Comparison of ENCODE assay signal across 9 cellular contexts in genomic region chr2:64311948-64312621, GRCh38.
DNase-seq lines count a peak whose midpoint lies in the region; ATAC-seq and TF ChIP-seq lines count a peak whose summit lies in the region.
"Had no signal": no experiment of that assay in that cellular context is flagged by ENCODE, and none has a peak within 500 bp of the region (broad histone marks: within the 10 kb centered on the region; RNA-seq: fewer than 3 reads in every experiment).

No MANE protein-coding gene starts in this region.

- intact Hi-C loops in MCF 10A (cut with micrococcal nuclease) = loop anchor here (1.0 to 5.0 kb wide), 3 partner anchors 100 to 263 kb away; partner anchors contain the start of gene PELI1

- CTCF ChIA-PET in MCF 10A (lab: Yijun Ruan, JAX) = interaction anchor here (0.6 to 6.2 kb wide), 39 partner anchors 10 to 621 kb away, joined by 3 to 66 read pairs (median 4); no protein-coding TSS in a partner anchor

- no peaks in the 10 kb centered on the region for H3K27me3 Mint-ChIP-seq in MCF 10A (ENCODE audit: insufficient read depth, unreplicated experiment)

- peak overlapping the region; percentile 39 for H3K27ac Mint-ChIP-seq in MCF 10A (ENCODE audit: low read depth, unreplicated experiment)

- peak; percentile 56 for TF ChIP-seq CTCF in MCF 10A (IDR thresholded peaks at IDR 0.05; ENCODE audit: unreplicated experiment)

- no peaks in the 10 kb centered on the region for H3K36me3 Mint-ChIP-seq in MCF 10A (ENCODE audit: insufficient read depth, unreplicated experiment)

- no peaks in the 10 kb centered on the region for H3K36me3 ChIP-seq in skeletal muscle tissue (ENCODE audit: control insufficient read depth in 3 of 3, insufficient read depth in 3 of 3, low read length in 3 of 3)
- H3K36me3 ChIP-seq: neutrophil had no signal

- POLR2A ChIA-PET in MCF 10A (lab: Yijun Ruan, JAX) = interaction anchor here (0.6 to 2.7 kb wide), 23 partner anchors 11 to 468 kb away, joined by 3 to 19 read pairs (median 4); no protein-coding TSS in a partner anchor

- H3K27ac ChIP-seq in skeletal muscle tissue (ENCODE audit: low read depth, low read length) = peak overlapping the region; percentile 39
- H3K27ac ChIP-seq: neutrophil had no signal

- no peaks in the 10 kb centered on the region for H3K9me3 ChIP-seq in skeletal muscle tissue (ENCODE audit: control insufficient read depth in 3 of 3, low read length in 3 of 3)
- H3K9me3 ChIP-seq: neutrophil had no signal

- H3K4me1 ChIP-seq in skeletal muscle tissue (ENCODE audit: control insufficient read depth in 3 of 3, insufficient read depth in 3 of 3, low read length in 3 of 3) = peaks cover 10 to 13% (median 11%) of the 10 kb centered on the region in 3 donors

- H3K4me1 Mint-ChIP-seq in MCF 10A (ENCODE audit: insufficient read depth, unreplicated experiment) = peaks cover 23% of the 10 kb centered on the region

- H3K9ac ChIP-seq in skeletal muscle tissue (ENCODE audit: low read depth in 1 of 3, low read length in 3 of 3) = peak overlapping the region; percentile 14 to 52 (median 25)

- DNase-seq in DMS53 (lab: John Stamatoyannopoulos, UW) (peak; percentile 84), NCI-H2107 (lab: John Stamatoyannopoulos, UW) (peak; percentile 71), MCF 10A (ENCODE audit: unreplicated experiment) (peak; percentile 96), inferior parietal cortex (ENCODE audit: extremely low spot score) (peak; percentile 86)

- BruUV-seq in MCF 10A (replicated peaks; lab: Mats Ljungman, UMichigan) = no TSS peak

- peak overlapping the region; percentile 39 to 55 (median 42) for H3K4me3 ChIP-seq in skeletal muscle tissue (ENCODE audit: low read length in 3 of 3)

- no peaks in the 10 kb centered on the region for H3K27me3 ChIP-seq in skeletal muscle tissue (ENCODE audit: control insufficient read depth in 3 of 3, insufficient read depth in 3 of 3, low read length in 3 of 3)
- H3K27me3 ChIP-seq: neutrophil had no signal

- H3K4me3 Mint-ChIP-seq in MCF 10A (ENCODE audit: unreplicated experiment) = no peak overlapping the region

- ATAC-seq in HG02588 (IDR thresholded peaks at IDR 0.05; ENCODE audit: unreplicated experiment) (no peak), GM18873 (IDR thresholded peaks at IDR 0.05; ENCODE audit: low FRiP score, unreplicated experiment) (no peak), GM21381 (IDR thresholded peaks at IDR 0.05; ENCODE audit: unreplicated experiment) (no peak)

- H3K9me3 Mint-ChIP-seq in MCF 10A (ENCODE audit: unreplicated experiment) = no peaks in the 10 kb centered on the region
